ENCODE assay signal across 14 cellular contexts in genomic region chr6:20467437-20467836, GRCh38.
DNase-seq lines count a peak whose midpoint lies in the region; ATAC-seq and TF ChIP-seq lines count a peak whose summit lies in the region.
"Had no signal": no experiment of that assay in that cellular context is flagged by ENCODE, and none has a peak within 500 bp of the region (broad histone marks: within the 10 kb centered on the region; RNA-seq: fewer than 3 reads in every experiment).

No MANE protein-coding gene starts in this region.

- H2BK120ac ChIP-seq in H9 (ENCODE audit: low read depth, low read length, poor library complexity, severe bottlenecking): no peak overlapping the region

- no peak overlapping the region for H2BK20ac ChIP-seq in H9 (ENCODE audit: low read depth, low read length, poor library complexity, severe bottlenecking)

- ATAC-seq in right cardiac atrium (no peak), HG03439 (IDR thresholded peaks at IDR 0.05; ENCODE audit: unreplicated experiment) (peak; percentile 72)

- no peak overlapping the region for H3K18ac ChIP-seq in H9 (ENCODE audit: insufficient read length, low read depth, low read length)

- no peak overlapping the region for H3K14ac ChIP-seq in H9 (ENCODE audit: insufficient read depth, low read length)

- no peaks in the 10 kb centered on the region for H4K20me1 ChIP-seq in H9 (ENCODE audit: control insufficient read depth, insufficient read depth, insufficient read length)

- H3K4ac ChIP-seq in H9 (ENCODE audit: low read depth, low read length): no peak overlapping the region

- peaks cover 8% of the 10 kb centered on the region in 2 experiments for H3K9me3 Mint-ChIP-seq in H9
- H3K9me3 Mint-ChIP-seq in progenitor cell of endocrine pancreas (ENCODE audit: low read depth): peaks cover 6% of the 10 kb centered on the region
- H3K9me3 Mint-ChIP-seq: T-helper 1 cell treated with Interleukin-12 subunit alpha and Interleukin-12 subunit beta and Interleukin-4 antibody, amounts not matched to agents 30 μg/mL and 1 μg/mL, for 36 hours had no signal

- H3K4me2 ChIP-seq in H9 (ENCODE audit: insufficient read depth, insufficient read length, low read length): peak overlapping the region; percentile 29
- H3K4me2 ChIP-seq: hepatocyte had no signal

- H4K91ac ChIP-seq in H9 (ENCODE audit: insufficient read length, low read depth, low read length): no peak overlapping the region

- no peak overlapping the region for H4K8ac ChIP-seq in H9 (replicated peaks; ENCODE audit: insufficient read length, low read depth, low read length)

- H2BK15ac ChIP-seq in H9 (ENCODE audit: low read depth, low read length): no peak overlapping the region

- H3K27me3 ChIP-seq in cardiac muscle cell: no peaks in the 10 kb centered on the region
- no peaks in the 10 kb centered on the region for H3K27me3 ChIP-seq in right cardiac atrium (ENCODE audit: control insufficient read depth, insufficient read depth)
- H3K27me3 ChIP-seq in H9 (ENCODE audit: insufficient read depth, low read length): no peaks in the 10 kb centered on the region
- H3K27me3 ChIP-seq: hepatocyte, right atrium auricular region had no signal

- intact Hi-C loops in right cardiac atrium (cut with DNase I): no loop called here

- H3K56ac ChIP-seq in H9 (ENCODE audit: insufficient read length, low read depth, low read length): no peak overlapping the region

- no peak overlapping the region for H2AFZ ChIP-seq in H9 (ENCODE audit: low read length)
- H2AFZ ChIP-seq: hepatocyte had no signal

- H2BK12ac ChIP-seq in H9 (ENCODE audit: insufficient read length, low read depth, low read length): peak overlapping the region; percentile 36

- no peaks in the 10 kb centered on the region for H3K23me2 ChIP-seq in H9 (ENCODE audit: insufficient read length, low read depth, low read length, poor library complexity, severe bottlenecking)

- H3K27me3 Mint-ChIP-seq in H9 (ENCODE audit: low read depth) (no peaks in the 10 kb centered on the region), progenitor cell of endocrine pancreas (no peaks in the 10 kb centered on the region)

- H3K4me3 Mint-ChIP-seq in H9 (peak overlapping the region in 1 of 2 experiments; percentile 39; a peak in 2 of 5 replicates), progenitor cell of endocrine pancreas (ENCODE audit: low read depth) (no peak overlapping the region)
- H3K4me3 Mint-ChIP-seq: T-helper 1 cell treated with Interleukin-12 subunit alpha and Interleukin-12 subunit beta and Interleukin-4 antibody, amounts not matched to agents 30 μg/mL and 1 μg/mL, for 36 hours had no signal

- no peak overlapping the region for H2AK5ac ChIP-seq in H9 (ENCODE audit: insufficient read length, low read length)

- H3K9ac ChIP-seq in H9 (ENCODE audit: extremely low read depth, insufficient read length, low read length): no peak overlapping the region

- H3K79me2 ChIP-seq in H9 (ENCODE audit: insufficient read depth, low read length): peaks cover 18% of the 10 kb centered on the region; the same call in 1 of the 2 replicates

- H4K5ac ChIP-seq in H9 (ENCODE audit: insufficient read length, low read depth, low read length): no peak overlapping the region

- H3K23ac ChIP-seq in H9 (ENCODE audit: insufficient read length, low read depth, low read length): no peak overlapping the region

- H3K9me3 ChIP-seq in cardiac muscle cell (ENCODE audit: low read depth) (no peaks in the 10 kb centered on the region), right cardiac atrium (ENCODE audit: control insufficient read depth, low read length) (no peaks in the 10 kb centered on the region), H9 (ENCODE audit: control insufficient read depth, low read depth, low read length) (no peaks in the 10 kb centered on the region)
- H3K9me3 ChIP-seq: right atrium auricular region had no signal

- H3K4me1 ChIP-seq in cardiac muscle cell (ENCODE audit: low read depth) (peaks cover 17% of the 10 kb centered on the region), right cardiac atrium (ENCODE audit: control insufficient read depth, insufficient read depth, low read length) (no peaks in the 10 kb centered on the region), H9 (ENCODE audit: insufficient read depth, low read length) (peaks cover 17% of the 10 kb centered on the region; the same call in 1 of the 2 replicates)
- H3K4me1 ChIP-seq: right atrium auricular region had no signal

- no peak for TF ChIP-seq CTCF in cardiac muscle cell (IDR thresholded peaks at IDR 0.05; ENCODE audit: low read depth, low read length)
- no peak for TF ChIP-seq CTCF in H9 (conservative IDR thresholded peaks at IDR 0.05)
- TF ChIP-seq CTCF in progenitor cell of endocrine pancreas (IDR thresholded peaks at IDR 0.05; ENCODE audit: unreplicated experiment): no peak

- H3K36me3 Mint-ChIP-seq in H9 (ENCODE audit: insufficient read depth in 1 of 3, low read depth in 3 of 3) (peaks cover 24 to 34% (median 33%) of the 10 kb centered on the region in 3 experiments), progenitor cell of endocrine pancreas (ENCODE audit: insufficient read depth) (peaks cover 14% of the 10 kb centered on the region)

- H3K27ac Mint-ChIP-seq in H9: peak overlapping the region; percentile 47 to 94 (median 94); a peak in 6 of 7 replicates
- no peak overlapping the region for H3K27ac Mint-ChIP-seq in progenitor cell of endocrine pancreas
- H3K27ac Mint-ChIP-seq: T-helper 1 cell treated with Interleukin-12 subunit alpha and Interleukin-12 subunit beta and Interleukin-4 antibody, amounts not matched to agents 30 μg/mL and 1 μg/mL, for 36 hours had no signal

- H3K4me1 Mint-ChIP-seq in H9 (peaks cover 40 to 53% of the 10 kb centered on the region in 2 experiments), progenitor cell of endocrine pancreas (ENCODE audit: low read depth) (peaks cover 2% of the 10 kb centered on the region)

- DNase-seq in cardiac muscle cell (ENCODE audit: low read depth in 1 of 2, low spot score in 1 of 2): no peak
- no peak for DNase-seq in right cardiac atrium
- no peak for DNase-seq in H9
- DNase-seq in NCI-H2107 (lab: John Stamatoyannopoulos, UW): no peak
- DNase-seq in NOMO-1 treated with DMSO at 0.1 percent for 48 hours (lab: John Stamatoyannopoulos, UW; ENCODE audit: unreplicated experiment): no peak
- DNase-seq in progenitor cell of endocrine pancreas (ENCODE audit: low spot score, unreplicated experiment): no peak
- DNase-seq in NCI-H1436 (lab: John Stamatoyannopoulos, UW): no peak
- DNase-seq: ACHN, mesendoderm, NCI-H1930 had no signal

- WGBS in right cardiac atrium: 91% methylated on average over 4 of the region's 4 CpGs
- no CpG with 5 or more reads among the region's 4 CpGs for WGBS in H9 (ENCODE audit: extremely low coverage, insufficient read length, low lambda C conversion rate)

- no peak overlapping the region for H2BK5ac ChIP-seq in H9 (ENCODE audit: insufficient read length, low read length)

- peaks cover 9% of the 10 kb centered on the region for H3K79me1 ChIP-seq in H9 (ENCODE audit: insufficient read depth, low read depth, low read length, poor library complexity, severe bottlenecking)

- H3K27ac ChIP-seq in cardiac muscle cell (peak overlapping the region; percentile 43), right cardiac atrium (ENCODE audit: low read length) (no peak overlapping the region), H9 (ENCODE audit: insufficient read length, low read depth, low read length) (peak overlapping the region; percentile 63)
- H3K27ac ChIP-seq: hepatocyte, right atrium auricular region had no signal

- H3T11ph ChIP-seq in H9 (ENCODE audit: low read length): no peak overlapping the region

- no peaks in the 10 kb centered on the region for H3K36me3 ChIP-seq in cardiac muscle cell
- H3K36me3 ChIP-seq: right atrium auricular region had no signal

- H3K4me3 ChIP-seq in cardiac muscle cell (no peak overlapping the region), right cardiac atrium (ENCODE audit: low read length) (no peak overlapping the region)
- H3K4me3 ChIP-seq: hepatocyte, right atrium auricular region had no signal
